ENCODE assay signal across 1 cellular context in the genomic region with DNA sequence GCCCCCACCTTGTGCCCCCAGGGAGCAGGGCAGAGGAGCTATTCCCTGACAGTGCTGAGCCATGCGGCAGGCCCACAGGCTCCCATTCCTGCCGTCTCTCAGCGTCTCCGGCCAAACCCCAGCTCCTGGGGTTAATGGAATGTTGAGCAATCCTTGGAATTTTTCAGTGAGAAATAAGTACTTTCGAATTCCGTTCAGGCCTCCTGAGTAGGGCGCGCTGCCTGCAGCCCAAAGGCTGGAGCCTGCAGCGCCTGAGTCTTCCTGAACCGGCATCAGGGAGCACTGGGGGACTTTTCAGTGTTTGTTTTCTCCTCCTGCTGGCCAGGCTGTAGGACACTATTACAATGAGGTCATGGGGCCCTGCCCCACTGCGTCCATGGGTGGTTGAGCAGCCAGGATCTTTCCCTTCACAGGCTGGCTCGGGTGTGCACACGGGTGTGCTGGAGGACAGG.
A peak's percentile ranks its signal among the peaks of the same experiment; 100 is the strongest.
TF ChIP-seq lines count a peak whose summit lies in the region.

No MANE protein-coding gene starts in this region.

TF ChIP-seq in Ishikawa, 13 proteins besides CTCF, POLR2A, EP300 and RAD21 (continued from another document):
- TF ChIP-seq REST (IDR thresholded peaks at IDR 0.05; ENCODE audit: low read depth) (no peak), FOXM1 (IDR thresholded peaks at IDR 0.05; ENCODE audit: borderline replicate concordance, low read depth) (no peak), CEBPB (IDR thresholded peaks at IDR 0.05) (peak; percentile 97), TCF12 (IDR thresholded peaks at IDR 0.05; ENCODE audit: low read depth) (peak; percentile 53; the same call in 1 of the 2 replicates), CREB1 (IDR thresholded peaks at IDR 0.05; ENCODE audit: low read depth) (no peak), MAX (IDR thresholded peaks at IDR 0.05) (peak; percentile 56), NFIC (IDR thresholded peaks at IDR 0.05) (peak; percentile 15; the same call in 1 of the 2 replicates), EGR1 (IDR thresholded peaks at IDR 0.05) (no peak)
